10 cellular contexts compared by ENCODE assay signal in genomic region chr2:227783404-227784138, GRCh38. TPM values are rescaled to one million over a fixed set of nuclear protein-coding genes. Genes with fewer than 3 reads are reported as not detected.
A peak's percentile ranks its signal among the peaks of the same experiment; 100 is the strongest.
DNase-seq lines count a peak whose midpoint lies in the region; ATAC-seq and TF ChIP-seq lines count a peak whose summit lies in the region.
"Had no signal": no experiment of that assay in that cellular context is flagged by ENCODE, and none has a peak within 500 bp of the region (broad histone marks: within the 10 kb centered on the region; RNA-seq: fewer than 3 reads in every experiment).

No MANE protein-coding gene starts in this region.

- H3K4ac ChIP-seq in trophoblast cell (ENCODE audit: low read depth, low read length) = no peak overlapping the region

- H3K4me3 ChIP-seq in trophoblast cell (ENCODE audit: low read depth, low read length) = no peak overlapping the region
- H3K4me3 ChIP-seq in ovary = no peak overlapping the region

- no peak overlapping the region for H2BK12ac ChIP-seq in trophoblast cell (ENCODE audit: low read length)

- H3K23ac ChIP-seq in trophoblast cell (ENCODE audit: low read length) = no peak overlapping the region

- no peak for TF ChIP-seq EP300 in ovary (IDR thresholded peaks at IDR 0.05)

- H3K4me1 ChIP-seq in trophoblast cell (ENCODE audit: control insufficient read depth in 1 of 2, insufficient read depth in 2 of 2, low read length in 2 of 2) (peaks cover 0 to 5% of the 10 kb centered on the region in 2 experiments), ovary (ENCODE audit: insufficient read depth) (no peaks in the 10 kb centered on the region)

- TF ChIP-seq POLR2A in ovary (IDR thresholded peaks at IDR 0.05) = no peak

- H3K9me3 ChIP-seq in trophoblast cell (ENCODE audit: insufficient read depth, low read depth, low read length) = no peaks in the 10 kb centered on the region
- H3K9me3 ChIP-seq in ovary = no peaks in the 10 kb centered on the region

- no peak overlapping the region for H4K91ac ChIP-seq in trophoblast cell (ENCODE audit: low read depth, low read length)

- H3K27ac Mint-ChIP-seq in progenitor cell of endocrine pancreas = peak overlapping the region; percentile 4
- H3K27ac Mint-ChIP-seq: nephron had no signal

- intact Hi-C loops in ovary (cut with DNase I) = no loop called here

- no peak overlapping the region for H2BK5ac ChIP-seq in trophoblast cell (ENCODE audit: low read depth, low read length, poor library complexity)

- H3K9me3 Mint-ChIP-seq in progenitor cell of endocrine pancreas (ENCODE audit: low read depth) = peaks cover 3% of the 10 kb centered on the region
- H3K9me3 Mint-ChIP-seq: brain, nephron had no signal

- peaks cover 2% of the 10 kb centered on the region for H3K79me1 ChIP-seq in trophoblast cell (ENCODE audit: low read length)

- no peak overlapping the region for H3K9ac ChIP-seq in trophoblast cell (ENCODE audit: low read length)

- H2BK120ac ChIP-seq in trophoblast cell (ENCODE audit: insufficient read depth, low read length, poor library complexity) = no peak overlapping the region

- H3K27me3 Mint-ChIP-seq in progenitor cell of endocrine pancreas = no peaks in the 10 kb centered on the region

- TF ChIP-seq CTCF in progenitor cell of endocrine pancreas (IDR thresholded peaks at IDR 0.05; ENCODE audit: unreplicated experiment) (no peak), ovary (IDR thresholded peaks at IDR 0.05) (no peak)

- H3K36me3 Mint-ChIP-seq in progenitor cell of endocrine pancreas (ENCODE audit: insufficient read depth) = no peaks in the 10 kb centered on the region
- H3K36me3 Mint-ChIP-seq: brain had no signal

- no peak overlapping the region for H2AK5ac ChIP-seq in trophoblast cell (ENCODE audit: low read length)

- H2AFZ ChIP-seq in trophoblast cell (ENCODE audit: insufficient read depth, low read length, poor library complexity) = no peak overlapping the region

- ATAC-seq in GM19025 (IDR thresholded peaks at IDR 0.05; ENCODE audit: low read depth, unreplicated experiment) = peak; percentile 98
- ATAC-seq in HG02759 (IDR thresholded peaks at IDR 0.05; ENCODE audit: unreplicated experiment) = peak; percentile 93

- no peak overlapping the region for H3K4me3 Mint-ChIP-seq in progenitor cell of endocrine pancreas (ENCODE audit: low read depth)
- H3K4me3 Mint-ChIP-seq: brain, nephron had no signal

- no peaks in the 10 kb centered on the region for H3K79me2 ChIP-seq in trophoblast cell (ENCODE audit: control insufficient read depth, insufficient read depth, low read length, poor library complexity)

- H4K12ac ChIP-seq in trophoblast cell (ENCODE audit: low read depth, low read length) = no peak overlapping the region

- no peak overlapping the region for H3K4me2 ChIP-seq in trophoblast cell (ENCODE audit: low read length)

- DNase-seq in OCI-M1 (lab: John Stamatoyannopoulos, UW) (peak; percentile 73), progenitor cell of endocrine pancreas (ENCODE audit: low spot score, unreplicated experiment) (no peak), trophoblast cell (no peak), ovary (no peak)
- DNase-seq in stimulated activated CD4-positive, alpha-beta T cell treated with anti-CD3 and anti-CD28 coated beads, Interleukin-4, amount 100 ng/mL, for 24 hours = no peak
- DNase-seq: NCI-H2081 had no signal

- no peak overlapping the region for H3K18ac ChIP-seq in trophoblast cell (ENCODE audit: low read length)

- WGBS in trophoblast cell (ENCODE audit: extremely low coverage, insufficient coverage, insufficient read length) = no CpG with 5 or more reads among the region's 12 CpGs
- 81 to 86% (median 85%) methylated on average over 12 of the region's 12 CpGs for WGBS in ovary, 3 donors

- H3K27me3 ChIP-seq in trophoblast cell (ENCODE audit: insufficient read depth, low read length) = no peaks in the 10 kb centered on the region
- no peaks in the 10 kb centered on the region for H3K27me3 ChIP-seq in ovary

- no peak overlapping the region for H3K14ac ChIP-seq in trophoblast cell (ENCODE audit: low read length)

- H3K36me3 ChIP-seq in trophoblast cell (ENCODE audit: control insufficient read depth in 1 of 2, insufficient read depth in 2 of 2, low read length in 2 of 2) (no peaks in the 10 kb centered on the region), ovary (no peaks in the 10 kb centered on the region)

- no peak overlapping the region for H4K8ac ChIP-seq in trophoblast cell (ENCODE audit: low read depth, low read length)

- peaks cover 9% of the 10 kb centered on the region for H3K4me1 Mint-ChIP-seq in progenitor cell of endocrine pancreas (ENCODE audit: low read depth)
- H3K4me1 Mint-ChIP-seq: brain had no signal

- H3K27ac ChIP-seq in trophoblast cell (ENCODE audit: low read depth, low read length) = no peak overlapping the region
- H3K27ac ChIP-seq in ovary = no peak overlapping the region

RNA-seq across cellular contexts. Expression of gene CCL20, which starts 30.1 kb away (rescaled TPM):
- total RNA-seq in progenitor cell of endocrine pancreas (not detected in 2 replicates), ovary (1 to 10 TPM in 1 of 7 donors, under 1 TPM in 1, not detected in 5; 0.43 to 6.4 TPM)
- polyA plus RNA-seq in trophoblast cell (2013) = not detected in 2 replicates
- polyA plus RNA-seq in ovary = 1 to 10 TPM in 1 of 2 donors, under 1 TPM in 1; 0.65 to 4.9 TPM

RNA-seq across cellular contexts. Expression of gene SCYGR8, which starts 37.9 kb away (rescaled TPM):
- total RNA-seq in progenitor cell of endocrine pancreas (not detected in 2 replicates), ovary (not detected)
- polyA plus RNA-seq in trophoblast cell (2013) = not detected in 2 replicates
- polyA plus RNA-seq in ovary = not detected

RNA-seq across cellular contexts. Expression of gene SCYGR7, which starts 55.4 kb away (rescaled TPM):
- not detected in 2 replicates for total RNA-seq in progenitor cell of endocrine pancreas
- polyA plus RNA-seq in trophoblast cell (2013) = not detected in 2 replicates
- not detected for total RNA-seq in ovary
- not detected for polyA plus RNA-seq in ovary

RNA-seq across cellular contexts. Expression of gene SCYGR6, which starts 59.0 kb away (rescaled TPM):
- total RNA-seq in progenitor cell of endocrine pancreas = not detected in 2 replicates
- polyA plus RNA-seq in trophoblast cell (2013) = not detected in 2 replicates
- not detected for total RNA-seq in ovary
- not detected for polyA plus RNA-seq in ovary
